In genomic region chrX:40933132-40934078, GRCh38 we compare ENCODE assay signal across 9 cellular contexts.
A peak's percentile ranks its signal among the peaks of the same experiment; 100 is the strongest.
DNase-seq lines count a peak whose midpoint lies in the region; ATAC-seq and TF ChIP-seq lines count a peak whose summit lies in the region.
"Had no signal": no experiment of that assay in that cellular context is flagged by ENCODE, and none has a peak within 500 bp of the region (broad histone marks: within the 10 kb centered on the region; RNA-seq: fewer than 3 reads in every experiment).

No MANE protein-coding gene starts in this region.

- H3K27ac Mint-ChIP-seq in CD4-positive, CD25-positive, alpha-beta regulatory T cell, result peak overlapping the region; percentile 86 to 95 (median 93)

- no peak overlapping the region for H3K9ac ChIP-seq in fibroblast of lung (ENCODE audit: insufficient read depth, low read length)
- no peak overlapping the region for H3K9ac ChIP-seq in parathyroid adenoma

- peaks cover 2 to 5% of the 10 kb centered on the region in 2 experiments for H3K9me3 ChIP-seq in CD4-positive, CD25-positive, alpha-beta regulatory T cell (ENCODE audit: control insufficient read depth in 2 of 2, low read length in 2 of 2)
- H3K9me3 ChIP-seq in fibroblast of lung (ENCODE audit: control insufficient read depth, insufficient read depth, low read depth, low read length) (no peaks in the 10 kb centered on the region), parathyroid adenoma (ENCODE audit: control insufficient read depth, low read length) (no peaks in the 10 kb centered on the region)

- H3K4me3 ChIP-seq in CD4-positive, CD25-positive, alpha-beta regulatory T cell (ENCODE audit: low read depth, low read length), result peak overlapping the region; percentile 78
- peak overlapping the region in 3 of 4 experiments; percentile 23 to 45 (median 45) for H3K4me3 ChIP-seq in fibroblast of lung (replicated peaks in 1 of 4; ENCODE audit: control extremely low read depth in 1 of 4, insufficient read depth in 1 of 4, low read depth in 3 of 4, low read length in 4 of 4)
- H3K4me3 ChIP-seq in parathyroid adenoma (ENCODE audit: low read depth, low read length), result peak overlapping the region; percentile 22

- H3K27me3 Mint-ChIP-seq in CD4-positive, CD25-positive, alpha-beta regulatory T cell, result no peaks in the 10 kb centered on the region

- no peak overlapping the region for H2AFZ ChIP-seq in fibroblast of lung (ENCODE audit: low read length)
- H2AFZ ChIP-seq in parathyroid adenoma, result peak overlapping the region; percentile 56

- H3K36me3 ChIP-seq in CD4-positive, CD25-positive, alpha-beta regulatory T cell (ENCODE audit: control insufficient read depth, insufficient read depth, low read length), result no peaks in the 10 kb centered on the region
- H3K36me3 ChIP-seq in fibroblast of lung (ENCODE audit: control insufficient read depth, insufficient read depth, low read length), result no peaks in the 10 kb centered on the region
- H3K36me3 ChIP-seq in parathyroid adenoma (ENCODE audit: control insufficient read depth, insufficient read depth, low read length), result no peaks in the 10 kb centered on the region

- peak overlapping the region; percentile 6 for H3K27ac ChIP-seq in CD4-positive, CD25-positive, alpha-beta regulatory T cell (ENCODE audit: insufficient read depth, low read length, poor library complexity, severe bottlenecking)
- peak overlapping the region; percentile 37 for H3K27ac ChIP-seq in fibroblast of lung (ENCODE audit: insufficient read depth, low read length)
- H3K27ac ChIP-seq in parathyroid adenoma, result peak overlapping the region; percentile 75

- peaks cover 0 to 15% (median 11%) of the 10 kb centered on the region in 4 donors for H3K4me1 Mint-ChIP-seq in CD4-positive, CD25-positive, alpha-beta regulatory T cell

- DNase-seq in CD4-positive, CD25-positive, alpha-beta regulatory T cell, result peak in 2 of 3 donors; percentile 9 to 36
- DNase-seq in Kasumi-1 (lab: John Stamatoyannopoulos, UW) (peak; percentile 28 to 43), fibroblast of lung (ENCODE audit: low read depth in 2 of 2) (peak; percentile 68 to 72)
- peak; percentile 31 for DNase-seq in activated CD4-positive, alpha-beta T cell treated with anti-CD3 and anti-CD28 coated beads for 48 hours

- TF ChIP-seq CTCF in fibroblast of lung (conservative IDR thresholded peaks at IDR 0.05 in 1 of 2, IDR thresholded peaks at IDR 0.05 in 1 of 2; ENCODE audit: low read depth in 1 of 2, low read length in 2 of 2) (no peak), parathyroid adenoma (IDR thresholded peaks at IDR 0.05) (no peak)

- peak overlapping the region; percentile 18 to 89 (median 81) for H3K4me3 Mint-ChIP-seq in CD4-positive, CD25-positive, alpha-beta regulatory T cell
- H3K4me3 Mint-ChIP-seq: neural crest cell had no signal

- H4K20me1 ChIP-seq in fibroblast of lung (ENCODE audit: control insufficient read depth, extremely low read depth, insufficient read depth, low read length), result no peaks in the 10 kb centered on the region

- no peaks in the 10 kb centered on the region for H3K27me3 ChIP-seq in CD4-positive, CD25-positive, alpha-beta regulatory T cell (ENCODE audit: control insufficient read depth, insufficient read depth, low read length)
- H3K27me3 ChIP-seq in fibroblast of lung (ENCODE audit: control insufficient read depth, insufficient read depth, low read length), result no peaks in the 10 kb centered on the region
- H3K27me3 ChIP-seq in parathyroid adenoma (ENCODE audit: control insufficient read depth, insufficient read depth, low read length), result no peaks in the 10 kb centered on the region

- peaks cover 0 to 6% (median under 1%) of the 10 kb centered on the region in 7 donors for H3K9me3 Mint-ChIP-seq in CD4-positive, CD25-positive, alpha-beta regulatory T cell

- ATAC-seq in CD4-positive, CD25-positive, alpha-beta regulatory T cell (ENCODE audit: low read depth in 2 of 2), result peak; percentile 60 to 64
- ATAC-seq in HG03175 (IDR thresholded peaks at IDR 0.05; ENCODE audit: unreplicated experiment) (no peak), GM21717 (IDR thresholded peaks at IDR 0.05; ENCODE audit: unreplicated experiment) (no peak), HG03565 (IDR thresholded peaks at IDR 0.05; ENCODE audit: unreplicated experiment) (no peak)

- H3K4me1 ChIP-seq in CD4-positive, CD25-positive, alpha-beta regulatory T cell (ENCODE audit: control insufficient read depth, insufficient read depth, low read length, poor library complexity, severe bottlenecking), result peaks cover 7% of the 10 kb centered on the region
- no peaks in the 10 kb centered on the region for H3K4me1 ChIP-seq in fibroblast of lung (ENCODE audit: control insufficient read depth, extremely low read depth, insufficient read depth, low read length)
- H3K4me1 ChIP-seq in parathyroid adenoma, result peaks cover 12% of the 10 kb centered on the region

- H3K36me3 Mint-ChIP-seq in CD4-positive, CD25-positive, alpha-beta regulatory T cell, result no peaks in the 10 kb centered on the region

- H3K4me2 ChIP-seq in fibroblast of lung (ENCODE audit: extremely low read depth, insufficient read depth, low read length) (peak overlapping the region; percentile 73), parathyroid adenoma (ENCODE audit: low read length) (peak overlapping the region; percentile 71)

- H3K79me2 ChIP-seq in fibroblast of lung (ENCODE audit: control insufficient read depth, insufficient read depth, low read length), result no peaks in the 10 kb centered on the region
- H3K79me2 ChIP-seq in parathyroid adenoma, result no peaks in the 10 kb centered on the region

Comparison
In these comparisons a context has a peak if more than half of its experiments do, and no peak if none do; other contexts are left out.
1. ATAC-seq: peak in CD4-positive, CD25-positive, alpha-beta regulatory T cell (2 of 2); none in HG03175 (single experiment), GM21717 (single experiment) and HG03565 (single experiment).
2. H3K27ac ChIP-seq: peak in every context shown above with its lines; median percentile 75 in parathyroid adenoma; 37 in fibroblast of lung; 6 in CD4-positive, CD25-positive, alpha-beta regulatory T cell.
3. H3K4me3 ChIP-seq: peak in every context shown above with its lines; median percentile 78 in CD4-positive, CD25-positive, alpha-beta regulatory T cell; 45 in fibroblast of lung; 22 in parathyroid adenoma.
4. Peak in every context shown above with its lines, with median percentiles within 50 percentile points of each other: DNase-seq.